ENCODE assay signal across 8 cellular contexts in the genomic region with DNA sequence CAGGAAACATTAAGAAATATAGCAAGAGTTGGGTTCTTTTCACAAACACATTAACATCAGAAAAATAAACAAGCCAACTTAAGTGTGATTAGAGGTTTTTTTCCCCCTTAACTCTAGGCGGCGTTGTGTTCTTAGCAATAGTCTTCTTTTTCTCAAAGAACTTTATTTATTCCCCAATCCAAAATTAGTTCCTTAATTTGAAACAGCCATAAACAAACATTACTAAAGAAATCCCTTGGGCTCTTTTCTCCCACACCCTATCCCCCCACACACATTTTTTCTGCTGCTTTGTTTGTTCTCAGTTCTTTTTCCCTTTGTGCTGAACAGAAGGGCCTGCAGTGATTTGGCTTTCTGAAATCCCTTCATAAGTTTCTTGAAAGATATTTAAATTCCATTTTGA. TPM values are rescaled to one million over a fixed set of nuclear protein-coding genes. Genes with fewer than 3 reads are reported as not detected.
DNase-seq lines count a peak whose midpoint lies in the region; ATAC-seq and TF ChIP-seq lines count a peak whose summit lies in the region.

No MANE protein-coding gene starts in this region.

- WGBS in liver, result 68% methylated on average over 2 of the region's 2 CpGs

- in situ Hi-C loops in brain microvascular endothelial cell (cut with HindIII; ENCODE audit: low pct_ligation_motif_present, low sequenced_read_pairs), result no loop called here

- TF ChIP-seq CTCF in AG04450 (IDR thresholded peaks at IDR 0.05; ENCODE audit: low read depth, low read length), result peak; percentile 64
- peak; percentile 53 for TF ChIP-seq CTCF in brain microvascular endothelial cell (IDR thresholded peaks at IDR 0.05; ENCODE audit: low read depth, low read length, missing control alignments)
- peak; percentile 25 for TF ChIP-seq CTCF in liver (IDR thresholded peaks at IDR 0.05; ENCODE audit: low read depth, low read length, missing input control)

- no peaks in the 10 kb centered on the region for H3K36me3 ChIP-seq in brain microvascular endothelial cell (replicated peaks)
- H3K36me3 ChIP-seq in liver (ENCODE audit: control insufficient read depth in 4 of 4, insufficient read depth in 3 of 4, low read depth in 1 of 4, low read length in 3 of 4), result no peaks in the 10 kb centered on the region

- POLR2A ChIA-PET in AG04450 (lab: Yijun Ruan, JAX), result no interaction called here

- H3K4me1 ChIP-seq in liver (ENCODE audit: control insufficient read depth in 4 of 4, insufficient read depth in 4 of 4, low read length in 3 of 4), result no peaks in the 10 kb centered on the region

- H3K4me3 ChIP-seq in AG04450 (ENCODE audit: low read depth, low read length), result no peak overlapping the region
- no peak overlapping the region for H3K4me3 ChIP-seq in brain microvascular endothelial cell (ENCODE audit: low read depth, low read length)
- no peak overlapping the region for H3K4me3 ChIP-seq in liver (ENCODE audit: low read depth in 1 of 3, low read length in 3 of 3)

- TF ChIP-seq EP300 in Ishikawa (IDR thresholded peaks at IDR 0.05; ENCODE audit: borderline replicate concordance), result no peak

- no peaks in the 10 kb centered on the region for H3K9me3 ChIP-seq in AG04450 (ENCODE audit: control insufficient read depth, insufficient read depth, low read length)
- H3K9me3 ChIP-seq in liver (ENCODE audit: control insufficient read depth in 4 of 4, low read length in 3 of 4), result no peaks in the 10 kb centered on the region

- DNase-seq in AG04450 (ENCODE audit: low read depth, low spot score) (no peak), brain microvascular endothelial cell (no peak), NCI-H524 treated with DMSO at 0.1 percent for 48 hours (lab: John Stamatoyannopoulos, UW) (no peak)
- no peak for DNase-seq in effector CD8-positive, alpha-beta T cell (lab: John Stamatoyannopoulos, UW)
- DNase-seq in activated CD8-positive, alpha-beta memory T cell treated with anti-CD3 and anti-CD28 coated beads, Interleukin-2, amount 50 U/mL, for 4 hours, result no peak

- ATAC-seq in HG02763 (IDR thresholded peaks at IDR 0.05; ENCODE audit: unreplicated experiment), result no peak

- H3K27ac ChIP-seq in AG04450 (ENCODE audit: low read depth, low read length) (no peak overlapping the region), brain microvascular endothelial cell (no peak overlapping the region), liver (ENCODE audit: low read depth in 1 of 2, low read length in 2 of 2) (no peak overlapping the region)

- H3K9ac ChIP-seq in liver (ENCODE audit: low read depth in 1 of 2, low read length in 2 of 2), result no peak overlapping the region

- no peaks in the 10 kb centered on the region for H3K27me3 ChIP-seq in AG04450 (ENCODE audit: control insufficient read depth, insufficient read depth, low read length)
- no peaks in the 10 kb centered on the region for H3K27me3 ChIP-seq in brain microvascular endothelial cell (replicated peaks)
- H3K27me3 ChIP-seq in liver (ENCODE audit: control insufficient read depth in 4 of 4, insufficient read depth in 4 of 4, low read length in 3 of 4), result no peaks in the 10 kb centered on the region

- CTCF ChIA-PET in AG04450 (lab: Charles Lee), result interaction anchor here (1.0 to 3.0 kb wide), 6 partner anchors 8 to 290 kb away, joined by 4 to 22 read pairs (median 8); no protein-coding TSS in a partner anchor

- TF ChIP-seq RAD21 in Ishikawa (IDR thresholded peaks at IDR 0.05; ENCODE audit: low read depth) (peak; percentile 47), liver (IDR thresholded peaks at IDR 0.05) (peak; percentile 71 to 78)

TF ChIP-seq in Ishikawa, 13 proteins besides CTCF, POLR2A, EP300 and RAD21 (continues in another document):
- TF ChIP-seq CEBPB (IDR thresholded peaks at IDR 0.05), result no peak
- no peak for TF ChIP-seq FOXM1 (IDR thresholded peaks at IDR 0.05; ENCODE audit: borderline replicate concordance, low read depth)
- TF ChIP-seq, protein P1, sequence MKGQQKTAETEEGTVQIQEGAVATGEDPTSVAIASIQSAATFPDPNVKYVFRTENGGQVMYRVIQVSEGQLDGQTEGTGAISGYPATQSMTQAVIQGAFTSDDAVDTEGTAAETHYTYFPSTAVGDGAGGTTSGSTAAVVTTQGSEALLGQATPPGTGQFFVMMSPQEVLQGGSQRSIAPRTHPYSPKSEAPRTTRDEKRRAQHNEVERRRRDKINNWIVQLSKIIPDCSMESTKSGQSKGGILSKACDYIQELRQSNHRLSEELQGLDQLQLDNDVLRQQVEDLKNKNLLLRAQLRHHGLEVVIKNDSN (IDR thresholded peaks at IDR 0.05), result no peak
- TF ChIP-seq, protein P2, sequence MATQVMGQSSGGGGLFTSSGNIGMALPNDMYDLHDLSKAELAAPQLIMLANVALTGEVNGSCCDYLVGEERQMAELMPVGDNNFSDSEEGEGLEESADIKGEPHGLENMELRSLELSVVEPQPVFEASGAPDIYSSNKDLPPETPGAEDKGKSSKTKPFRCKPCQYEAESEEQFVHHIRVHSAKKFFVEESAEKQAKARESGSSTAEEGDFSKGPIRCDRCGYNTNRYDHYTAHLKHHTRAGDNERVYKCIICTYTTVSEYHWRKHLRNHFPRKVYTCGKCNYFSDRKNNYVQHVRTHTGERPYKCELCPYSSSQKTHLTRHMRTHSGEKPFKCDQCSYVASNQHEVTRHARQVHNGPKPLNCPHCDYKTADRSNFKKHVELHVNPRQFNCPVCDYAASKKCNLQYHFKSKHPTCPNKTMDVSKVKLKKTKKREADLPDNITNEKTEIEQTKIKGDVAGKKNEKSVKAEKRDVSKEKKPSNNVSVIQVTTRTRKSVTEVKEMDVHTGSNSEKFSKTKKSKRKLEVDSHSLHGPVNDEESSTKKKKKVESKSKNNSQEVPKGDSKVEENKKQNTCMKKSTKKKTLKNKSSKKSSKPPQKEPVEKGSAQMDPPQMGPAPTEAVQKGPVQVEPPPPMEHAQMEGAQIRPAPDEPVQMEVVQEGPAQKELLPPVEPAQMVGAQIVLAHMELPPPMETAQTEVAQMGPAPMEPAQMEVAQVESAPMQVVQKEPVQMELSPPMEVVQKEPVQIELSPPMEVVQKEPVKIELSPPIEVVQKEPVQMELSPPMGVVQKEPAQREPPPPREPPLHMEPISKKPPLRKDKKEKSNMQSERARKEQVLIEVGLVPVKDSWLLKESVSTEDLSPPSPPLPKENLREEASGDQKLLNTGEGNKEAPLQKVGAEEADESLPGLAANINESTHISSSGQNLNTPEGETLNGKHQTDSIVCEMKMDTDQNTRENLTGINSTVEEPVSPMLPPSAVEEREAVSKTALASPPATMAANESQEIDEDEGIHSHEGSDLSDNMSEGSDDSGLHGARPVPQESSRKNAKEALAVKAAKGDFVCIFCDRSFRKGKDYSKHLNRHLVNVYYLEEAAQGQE (IDR thresholded peaks at IDR 0.05; ENCODE audit: low read depth), result no peak
- TF ChIP-seq, protein P3, sequence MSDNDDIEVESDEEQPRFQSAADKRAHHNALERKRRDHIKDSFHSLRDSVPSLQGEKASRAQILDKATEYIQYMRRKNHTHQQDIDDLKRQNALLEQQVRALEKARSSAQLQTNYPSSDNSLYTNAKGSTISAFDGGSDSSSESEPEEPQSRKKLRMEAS (IDR thresholded peaks at IDR 0.05), result no peak
- TF ChIP-seq ZBTB7A (IDR thresholded peaks at IDR 0.05; ENCODE audit: low read depth), result no peak
- TF ChIP-seq NFIC (IDR thresholded peaks at IDR 0.05), result no peak
- no peak for TF ChIP-seq EGR1 (IDR thresholded peaks at IDR 0.05)

TF ChIP-seq in liver, 16 proteins besides CTCF, POLR2A, EP300 and RAD21 (continues in another document):
- no peak for TF ChIP-seq HNF4A (conservative IDR thresholded peaks at IDR 0.05)
- no peak for TF ChIP-seq GABPA (IDR thresholded peaks at IDR 0.05 in 1 of 2, conservative IDR thresholded peaks at IDR 0.05 in 1 of 2)
- TF ChIP-seq RXRA (IDR thresholded peaks at IDR 0.05), result no peak
- TF ChIP-seq, protein P4, sequence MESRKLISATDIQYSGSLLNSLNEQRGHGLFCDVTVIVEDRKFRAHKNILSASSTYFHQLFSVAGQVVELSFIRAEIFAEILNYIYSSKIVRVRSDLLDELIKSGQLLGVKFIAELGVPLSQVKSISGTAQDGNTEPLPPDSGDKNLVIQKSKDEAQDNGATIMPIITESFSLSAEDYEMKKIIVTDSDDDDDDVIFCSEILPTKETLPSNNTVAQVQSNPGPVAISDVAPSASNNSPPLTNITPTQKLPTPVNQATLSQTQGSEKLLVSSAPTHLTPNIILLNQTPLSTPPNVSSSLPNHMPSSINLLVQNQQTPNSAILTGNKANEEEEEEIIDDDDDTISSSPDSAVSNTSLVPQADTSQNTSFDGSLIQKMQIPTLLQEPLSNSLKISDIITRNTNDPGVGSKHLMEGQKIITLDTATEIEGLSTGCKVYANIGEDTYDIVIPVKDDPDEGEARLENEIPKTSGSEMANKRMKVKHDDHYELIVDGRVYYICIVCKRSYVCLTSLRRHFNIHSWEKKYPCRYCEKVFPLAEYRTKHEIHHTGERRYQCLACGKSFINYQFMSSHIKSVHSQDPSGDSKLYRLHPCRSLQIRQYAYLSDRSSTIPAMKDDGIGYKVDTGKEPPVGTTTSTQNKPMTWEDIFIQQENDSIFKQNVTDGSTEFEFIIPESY (IDR thresholded peaks at IDR 0.05), result no peak
- TF ChIP-seq NR2F2 (IDR thresholded peaks at IDR 0.05), result no peak
- TF ChIP-seq, protein P2 (IDR thresholded peaks at IDR 0.05), result no peak

RNA-seq across cellular contexts. Expression of a gene that starts 13.2 kb away (rescaled TPM):
- polyA plus RNA-seq in AG04450 (2011; rRNA removed) (110 and 149 TPM in 2 replicates), liver (100 to 1,000 TPM in 1 of 2 donors, 10 to 100 TPM in 1; 98.3 to 135 TPM)
- polyA minus RNA-seq in AG04450 (2011; rRNA and poly(A)+ RNA removed), result 118 and 161 TPM in 2 replicates
- 100 to 1,000 TPM in 1 of 2 donors, 10 to 100 TPM in 1; 66.5 to 434 TPM for total RNA-seq in liver
